Comparison of ENCODE assay signal across 8 cellular contexts in genomic region chr1:18956189-18957135, GRCh38. TPM values are rescaled to one million over a fixed set of nuclear protein-coding genes. Genes with fewer than 3 reads are reported as not detected.
A peak's percentile ranks its signal among the peaks of the same experiment; 100 is the strongest.
DNase-seq lines count a peak whose midpoint lies in the region; ATAC-seq and TF ChIP-seq lines count a peak whose summit lies in the region.

Gene IFFO2 (minus strand): TSS chr1:18956676. CDS start chr1:18956332, 344 bp downstream.

- H3K9me3 ChIP-seq in adrenal gland (replicated peaks in 1 of 3), result no peaks in the 10 kb centered on the region
- H3K9me3 ChIP-seq in transverse colon, result no peaks in the 10 kb centered on the region

- in situ Hi-C loops in transverse colon (cut with MboI; ENCODE audit: low pct_ligation_motif_present in 1 of 4, low pct_unique_long_range_greater_than_20kb in 1 of 4, low sequenced_read_pairs in 3 of 4), result no loop called here

- peak in 1 of 6 experiments; percentile 7 for TF ChIP-seq CTCF in adrenal gland (IDR thresholded peaks at IDR 0.05)
- no peak for TF ChIP-seq CTCF in transverse colon (IDR thresholded peaks at IDR 0.05)

- TF ChIP-seq POLR2A in GM10847 (IDR thresholded peaks at IDR 0.05; ENCODE audit: extremely low read depth, insufficient read length) (peak; percentile 49), adrenal gland (IDR thresholded peaks at IDR 0.05) (peak; percentile 77 to 90), transverse colon (IDR thresholded peaks at IDR 0.05) (peak; percentile 70)

- intact Hi-C loops in adrenal gland (cut with DNase I) (loop anchor here in 1 of 2 donors (5.0 kb wide), 1 partner anchor 39 kb away; no protein-coding TSS in a partner anchor), cardiac septum (cut with DNase I) (no loop called here), transverse colon (cut with DNase I; ENCODE audit: low total_unique reads) (loop anchor here (5.0 kb wide), 1 partner anchor 49 kb away; no protein-coding TSS in a partner anchor)

- H3K27ac ChIP-seq in adrenal gland (peak within 1 kb of the TSS in 3 of 5 donors; percentile 73 to 96 (median 78)), transverse colon (peak within 1 kb of the TSS; percentile 82 to 91 (median 88))

- H3K36me3 ChIP-seq in adrenal gland (replicated peaks in 1 of 2), result no peaks in the 10 kb centered on the region
- H3K36me3 ChIP-seq in transverse colon, result no peaks in the 10 kb centered on the region

- ATAC-seq in HG02571 (IDR thresholded peaks at IDR 0.05; ENCODE audit: unreplicated experiment), result peak; percentile 74

- H3K4me3 ChIP-seq in adrenal gland (peak within 1 kb of the TSS; percentile 7 to 92 (median 41)), transverse colon (peak within 1 kb of the TSS; percentile 62 to 91 (median 82))

- peak; percentile 73 for DNase-seq in NCI-H1048 (lab: John Stamatoyannopoulos, UW)
- peak; percentile 93 to 99 (median 98) for DNase-seq in T-helper 1 cell
- DNase-seq in adrenal gland, result peak; percentile 97 to 99 (median 99)
- DNase-seq in cardiac septum (ENCODE audit: low spot score), result peak; percentile 99
- peak; percentile 96 for DNase-seq in pons (ENCODE audit: low spot score)
- DNase-seq in transverse colon, result peak; percentile 99

- H3K27me3 ChIP-seq in adrenal gland (no peaks in the 10 kb centered on the region), transverse colon (no peaks in the 10 kb centered on the region)

- 0 to 1% (median 0%) methylated on average over 14 to 111 of the region's 119 CpGs for WGBS in adrenal gland, 4 donors
- WGBS in transverse colon (ENCODE audit: low coverage in 1 of 2), 2 donors, result 0% methylated on average over 4 of the region's 119 CpGs; no CpG with 5 or more reads in 1 of the 2 donors

- no peak for TF ChIP-seq EP300 in transverse colon (IDR thresholded peaks at IDR 0.05; ENCODE audit: low read depth)

- H3K4me1 ChIP-seq in adrenal gland (replicated peaks in 1 of 2) (peaks cover 14 to 36% of the 10 kb centered on the region in 2 donors), transverse colon (peaks cover 3 to 45% (median 28%) of the 10 kb centered on the region in 4 donors)

RNA-seq across cellular contexts. Expression of gene IFFO2, which starts in this region (rescaled TPM):
- 10 to 100 TPM; 13.5 to 23.4 (median 17.9) TPM for total RNA-seq in adrenal gland
- polyA plus RNA-seq in adrenal gland, result 10 to 100 TPM in 1 of 3 donors, 1 to 10 TPM in 2; 5.9 to 10.8 (median 9.7) TPM
- total RNA-seq in cardiac septum, result 4.6 TPM
- 100 to 1,000 TPM in 1 of 4 donors, 10 to 100 TPM in 2, 1 to 10 TPM in 1; 5.0 to 145 (median 13.6) TPM for total RNA-seq in transverse colon

Comparison
In these comparisons a context has a peak if more than half of its experiments do, and no peak if none do; other contexts are left out.
1. Peak in every context shown above with its lines: DNase-seq, ATAC-seq, H3K4me3 ChIP-seq and H3K27ac ChIP-seq.